8 cellular contexts compared by ENCODE assay signal in genomic region chr13:61414686-61415664, GRCh38. TPM values are rescaled to one million over a fixed set of nuclear protein-coding genes. Genes with fewer than 3 reads are reported as not detected.
DNase-seq lines count a peak whose midpoint lies in the region; ATAC-seq and TF ChIP-seq lines count a peak whose summit lies in the region.

No MANE protein-coding gene starts in this region.

- no peaks in the 10 kb centered on the region for H3K36me3 ChIP-seq in endodermal cell (ENCODE audit: control insufficient read depth, insufficient read depth, low read length)
- no peaks in the 10 kb centered on the region for H3K36me3 ChIP-seq in CD8-positive, alpha-beta T cell (ENCODE audit: insufficient read depth, low read length)

- H3K4me1 ChIP-seq in endodermal cell (ENCODE audit: control insufficient read depth, insufficient read depth, low read length): no peaks in the 10 kb centered on the region
- no peaks in the 10 kb centered on the region for H3K4me1 ChIP-seq in CD8-positive, alpha-beta T cell (ENCODE audit: insufficient read depth, low read length)

- H3K27me3 ChIP-seq in endodermal cell (ENCODE audit: control insufficient read depth, insufficient read depth, low read length, poor library complexity, severe bottlenecking): peaks cover 27% of the 10 kb centered on the region
- H3K27me3 ChIP-seq in CD8-positive, alpha-beta T cell (ENCODE audit: insufficient read depth, low read length): no peaks in the 10 kb centered on the region

- H3K4me3 ChIP-seq in endodermal cell (ENCODE audit: low read length): peak overlapping the region; percentile 96
- H3K4me3 ChIP-seq in CD8-positive, alpha-beta T cell (ENCODE audit: low read depth, low read length): no peak overlapping the region

- no peak overlapping the region for H3K27ac ChIP-seq in endodermal cell (ENCODE audit: low read depth, low read length)
- no peak overlapping the region for H3K27ac ChIP-seq in CD8-positive, alpha-beta T cell (ENCODE audit: low read depth, low read length)

- H3K9me3 Mint-ChIP-seq in endodermal cell: no peaks in the 10 kb centered on the region
- H3K9me3 Mint-ChIP-seq in CD8-positive, alpha-beta T cell: peaks cover 3% of the 10 kb centered on the region

- H3K9me3 ChIP-seq in endodermal cell (ENCODE audit: control insufficient read depth, low read length): no peaks in the 10 kb centered on the region
- no peaks in the 10 kb centered on the region for H3K9me3 ChIP-seq in CD8-positive, alpha-beta T cell (ENCODE audit: low read length)

- peaks cover 12% of the 10 kb centered on the region for H3K4me1 Mint-ChIP-seq in endodermal cell
- H3K4me1 Mint-ChIP-seq in CD8-positive, alpha-beta T cell (ENCODE audit: low read depth): no peaks in the 10 kb centered on the region

- H3K36me3 Mint-ChIP-seq in endodermal cell (ENCODE audit: low read depth): no peaks in the 10 kb centered on the region
- no peaks in the 10 kb centered on the region for H3K36me3 Mint-ChIP-seq in CD8-positive, alpha-beta T cell

- intact Hi-C loops in CD8-positive, alpha-beta T cell (cut with DNase I, micrococcal nuclease): no loop called here

- H3K27me3 Mint-ChIP-seq in endodermal cell (ENCODE audit: insufficient read depth): peaks cover 37% of the 10 kb centered on the region
- H3K27me3 Mint-ChIP-seq in CD8-positive, alpha-beta T cell (ENCODE audit: low read depth): peaks cover 20% of the 10 kb centered on the region

- CTCF ChIA-PET in CD8-positive, alpha-beta T cell (lab: Charles Lee): no interaction called here

- WGBS in endodermal cell (ENCODE audit: insufficient coverage in 1 of 2, insufficient read length in 1 of 2), 2 experiments: 2% methylated on average over 33 to 44 of the region's 44 CpGs

- peak overlapping the region; percentile 37 for H3K27ac Mint-ChIP-seq in endodermal cell
- no peak overlapping the region for H3K27ac Mint-ChIP-seq in CD8-positive, alpha-beta T cell

- H3K9ac ChIP-seq in endodermal cell (ENCODE audit: extremely low read depth, low read length, poor library complexity, severe bottlenecking): peak overlapping the region; percentile 38

- H3K4me3 Mint-ChIP-seq in endodermal cell: peak overlapping the region; percentile 77
- H3K4me3 Mint-ChIP-seq in CD8-positive, alpha-beta T cell: no peak overlapping the region

- TF ChIP-seq CTCF in endodermal cell (conservative IDR thresholded peaks at IDR 0.05): no peak
- no peak for TF ChIP-seq CTCF in CD8-positive, alpha-beta T cell (IDR thresholded peaks at IDR 0.05)

- POLR2A ChIA-PET in CD8-positive, alpha-beta T cell (lab: Charles Lee): no interaction called here

- DNase-seq in DMS53 treated with DMSO at 0.1 percent for 48 hours (lab: John Stamatoyannopoulos, UW; ENCODE audit: unreplicated experiment): peak; percentile 54
- peak; percentile 84 for DNase-seq in NCI-H69 (lab: John Stamatoyannopoulos, UW)
- peak; percentile 94 for DNase-seq in endodermal cell
- peak; percentile 15 for DNase-seq in midbrain (lab: John Stamatoyannopoulos, UW)
- no peak for DNase-seq in CD8-positive, alpha-beta T cell
- DNase-seq in AG08395 (ENCODE audit: low spot score): no peak
- no peak for DNase-seq in activated CD4-positive, CD25-positive, alpha-beta regulatory T cell treated with anti-CD3 and anti-CD28 coated beads, Interleukin-2, amount 50 U/mL, for 72 hours

- ATAC-seq in GM18909 (IDR thresholded peaks at IDR 0.05; ENCODE audit: poor library complexity, unreplicated experiment): no peak
- no peak for ATAC-seq in CD8-positive, alpha-beta T cell

RNA-seq across cellular contexts. Expression of gene PCDH20, which starts 0.7 kb away (rescaled TPM):
- 1 to 10 TPM; 4.3 to 9.2 TPM for total RNA-seq in endodermal cell
- 1.7 TPM for polyA plus RNA-seq in endodermal cell (2013, experiment 1 of 2)
- 1.9 TPM for polyA plus RNA-seq in endodermal cell (2013, experiment 2 of 2)
- total RNA-seq in CD8-positive, alpha-beta T cell: not detected

Comparison
In these comparisons a context has a peak if more than half of its experiments do, and no peak if none do; other contexts are left out.
1. DNase-seq: peak in DMS53 treated with DMSO at 0.1 percent for 48 hours (single experiment), NCI-H69 (single experiment), endodermal cell (single experiment) and midbrain (single experiment); none in CD8-positive, alpha-beta T cell (0 of 7), AG08395 (single experiment) and activated CD4-positive, CD25-positive, alpha-beta regulatory T cell treated with anti-CD3 and anti-CD28 coated beads, Interleukin-2, amount 50 U/mL, for 72 hours (single experiment).
2. RNA of gene PCDH20, which starts 0.7 kb away (total RNA-seq): 4.3 to 9.2 TPM in endodermal cell; not detected in CD8-positive, alpha-beta T cell; every median in the first group is over 4 times any median in the second.